In genomic region chr7:80481196-80481884, GRCh38 we compare ENCODE assay signal across 17 cellular contexts. TPM values are rescaled to one million over a fixed set of nuclear protein-coding genes. Genes with fewer than 3 reads are reported as not detected.
DNase-seq lines count a peak whose midpoint lies in the region; ATAC-seq lines count a peak whose summit lies in the region.
"Had no signal": no experiment of that assay in that cellular context is flagged by ENCODE, and none has a peak within 500 bp of the region (broad histone marks: within the 10 kb centered on the region; RNA-seq: fewer than 3 reads in every experiment).

No MANE protein-coding gene starts in this region.

- no peak overlapping the region for H2AK5ac ChIP-seq in trophoblast cell (ENCODE audit: low read length)

- no peaks in the 10 kb centered on the region for H3K79me2 ChIP-seq in trophoblast cell (ENCODE audit: control insufficient read depth, insufficient read depth, low read length, poor library complexity)

- WGBS in trophoblast cell (ENCODE audit: extremely low coverage, insufficient coverage, insufficient read length): no CpG with 5 or more reads among the region's 2 CpGs

- no peaks in the 10 kb centered on the region for H3K27me3 ChIP-seq in trophoblast cell (ENCODE audit: insufficient read depth, low read length)

- H4K12ac ChIP-seq in trophoblast cell (ENCODE audit: low read depth, low read length): no peak overlapping the region

- intact Hi-C loops in sciatic nerve (cut with DNase I): no loop called here

- H4K91ac ChIP-seq in trophoblast cell (ENCODE audit: low read depth, low read length): no peak overlapping the region

- no peak overlapping the region for H3K14ac ChIP-seq in trophoblast cell (ENCODE audit: low read length)

- DNase-seq in ELR (ENCODE audit: low read depth) (peak; percentile 77), NCI-H460 (ENCODE audit: extremely low read depth, low read depth) (peak; percentile 66), trophoblast cell (peak; percentile 82 to 97), sciatic nerve (ENCODE audit: low spot score) (no peak)
- DNase-seq: activated CD4-positive, CD25-positive, alpha-beta regulatory T cell; activated T-cell treated with anti-CD3 and anti-CD28 coated beads for 4 hours; amniotic stem cell; dorsolateral prefrontal cortex; NCI-H1048; NCI-H446 treated with DMSO at 0.1 percent for 48 hours had no signal

- H2AFZ ChIP-seq in trophoblast cell (ENCODE audit: insufficient read depth, low read length, poor library complexity): no peak overlapping the region

- H2BK120ac ChIP-seq in trophoblast cell (ENCODE audit: insufficient read depth, low read length, poor library complexity): peak overlapping the region; percentile 93

- peaks cover 0 to 7% of the 10 kb centered on the region in 2 experiments for H3K4me1 ChIP-seq in trophoblast cell (ENCODE audit: control insufficient read depth in 1 of 2, insufficient read depth in 2 of 2, low read length in 2 of 2)
- H3K4me1 ChIP-seq: prostate gland had no signal

- H3K4me3 ChIP-seq in trophoblast cell (ENCODE audit: low read depth, low read length): no peak overlapping the region
- H3K4me3 ChIP-seq: dorsolateral prefrontal cortex, prostate gland had no signal

- ATAC-seq in esophagus mucosa: peak; percentile 48
- no peak for ATAC-seq in HG02852 (IDR thresholded peaks at IDR 0.05; ENCODE audit: unreplicated experiment)
- ATAC-seq in sciatic nerve: no peak
- ATAC-seq in HG02759 (IDR thresholded peaks at IDR 0.05; ENCODE audit: unreplicated experiment): no peak
- no peak for ATAC-seq in GM19463 (IDR thresholded peaks at IDR 0.05; ENCODE audit: unreplicated experiment)

- H3K18ac ChIP-seq in trophoblast cell (ENCODE audit: low read length): no peak overlapping the region

- no peak overlapping the region for H3K9ac ChIP-seq in trophoblast cell (ENCODE audit: low read length)

- no peak overlapping the region for H3K23ac ChIP-seq in trophoblast cell (ENCODE audit: low read length)

- H3K9me3 ChIP-seq in trophoblast cell (ENCODE audit: insufficient read depth, low read depth, low read length): no peaks in the 10 kb centered on the region
- H3K9me3 ChIP-seq: prostate gland had no signal

- no peak overlapping the region for H3K4me2 ChIP-seq in trophoblast cell (ENCODE audit: low read length)

- peaks cover 19% of the 10 kb centered on the region for H3K79me1 ChIP-seq in trophoblast cell (ENCODE audit: low read length)

- peak overlapping the region; percentile 66 for H3K27ac ChIP-seq in trophoblast cell (ENCODE audit: low read depth, low read length)
- H3K27ac ChIP-seq: C4-2B, dorsolateral prefrontal cortex, prostate gland had no signal

- no peak overlapping the region for H3K4ac ChIP-seq in trophoblast cell (ENCODE audit: low read depth, low read length)

- no peak overlapping the region for H2BK12ac ChIP-seq in trophoblast cell (ENCODE audit: low read length)

- H4K8ac ChIP-seq in trophoblast cell (ENCODE audit: low read depth, low read length): no peak overlapping the region

- no peak overlapping the region for H2BK5ac ChIP-seq in trophoblast cell (ENCODE audit: low read depth, low read length, poor library complexity)

- H3K36me3 ChIP-seq in trophoblast cell (ENCODE audit: control insufficient read depth in 1 of 2, insufficient read depth in 2 of 2, low read length in 2 of 2): no peaks in the 10 kb centered on the region
- H3K36me3 ChIP-seq: prostate gland had no signal

RNA-seq across cellular contexts. Expression of gene GNAT3, which starts 30.5 kb away (rescaled TPM):
- total RNA-seq in NCI-H460 (2014; rRNA removed; shearing (Covaris generic)): not detected in 2 replicates
- not detected in 2 replicates for polyA plus RNA-seq in NCI-H460 (2014; cell fraction: nucleus; rRNA removed)
- not detected for total RNA-seq in esophagus mucosa
- polyA plus RNA-seq in trophoblast cell (2013): 0.06 and 0.07 TPM in 2 replicates
- total RNA-seq in sciatic nerve: not detected
- total RNA-seq: dorsolateral prefrontal cortex, prostate gland, SK-MEL-5 had no signal
